Comparison of ENCODE assay signal across 17 cellular contexts in the genomic region with DNA sequence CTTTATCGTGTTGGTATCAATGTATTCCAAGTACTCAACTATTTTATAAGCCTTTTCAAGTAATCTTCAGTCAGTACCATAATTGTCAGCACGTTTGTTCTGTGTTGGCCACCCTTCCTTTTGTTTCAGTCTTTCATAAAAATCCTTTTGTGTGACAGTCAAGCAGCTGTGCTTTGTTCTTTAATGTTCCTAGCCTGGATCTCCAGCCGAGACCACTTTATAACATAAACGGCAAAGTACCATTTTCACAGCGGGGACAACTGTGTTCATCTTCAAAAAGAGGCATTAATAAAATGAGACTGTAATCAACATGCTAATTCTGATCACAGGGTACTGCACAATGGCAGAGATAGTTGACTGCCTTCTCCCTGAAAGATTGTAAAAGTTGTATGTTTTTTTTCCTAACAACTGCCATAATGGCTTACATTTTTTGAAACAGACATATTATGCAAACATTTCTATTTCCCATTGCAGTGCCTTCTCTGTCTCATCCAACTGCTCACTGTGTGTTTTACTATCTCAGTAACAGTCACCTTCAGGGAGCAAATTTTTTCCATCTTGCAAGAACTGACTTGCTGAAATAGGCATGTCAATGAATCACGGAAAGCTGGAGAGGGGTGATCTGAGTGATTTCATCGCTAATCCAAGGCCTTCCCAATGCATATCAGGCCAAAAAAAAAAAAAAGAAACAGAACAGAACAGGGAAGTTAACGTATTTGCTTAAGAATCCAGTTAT.
DNase-seq lines count a peak whose midpoint lies in the region; ATAC-seq, FAIRE-seq and TF ChIP-seq lines count a peak whose summit lies in the region.
"Had no signal": no experiment of that assay in that cellular context is flagged by ENCODE, and none has a peak within 500 bp of the region (broad histone marks: within the 10 kb centered on the region; RNA-seq: fewer than 3 reads in every experiment).

No MANE protein-coding gene starts in this region.

- H3K36me3 ChIP-seq in endodermal cell (ENCODE audit: control insufficient read depth, insufficient read depth, low read length) = peaks cover 3% of the 10 kb centered on the region
- H3K36me3 ChIP-seq in body of pancreas (replicated peaks in 1 of 2; ENCODE audit: insufficient read depth in 1 of 2, low read depth in 2 of 2) = no peaks in the 10 kb centered on the region
- H3K36me3 ChIP-seq: neutrophil, Peyer's patch, uterus had no signal

- WGBS in endodermal cell (ENCODE audit: insufficient coverage in 1 of 2, insufficient read length in 1 of 2), 2 experiments = 65 to 89% methylated on average over 7 to 8 of the region's 8 CpGs
- 64 to 65% methylated on average over 8 of the region's 8 CpGs for WGBS in body of pancreas, 2 donors

- H3K36me3 Mint-ChIP-seq in endodermal cell (ENCODE audit: low read depth) = no peaks in the 10 kb centered on the region
- H3K36me3 Mint-ChIP-seq: stimulated activated memory B cell treated with anti-CD40 and anti-IgM and Interleukin-4, amounts not matched to agents 10 μg/mL and 1 μg/mL and 100 μg/mL, for 72 hours had no signal

- peaks cover 11% of the 10 kb centered on the region for H3K4me1 Mint-ChIP-seq in endodermal cell
- H3K4me1 Mint-ChIP-seq: activated B cell treated with CpG ODN at 0.5 μM for 24 hours; stimulated activated memory B cell treated with anti-CD40 and anti-IgM and Interleukin-4, amounts not matched to agents 10 μg/mL and 1 μg/mL and 100 μg/mL, for 72 hours had no signal

- no peak for FAIRE-seq in urothelium cell line (lab: Jason Lieb, UNC)
- FAIRE-seq: astrocyte had no signal

- no peak for ATAC-seq in left colon
- ATAC-seq in GM21390 (IDR thresholded peaks at IDR 0.05; ENCODE audit: unreplicated experiment) = no peak
- no peak for ATAC-seq in body of pancreas
- ATAC-seq: stimulated activated memory B cell treated with anti-CD40 and anti-IgM and Interleukin-4, amounts not matched to agents 10 μg/mL and 1 μg/mL and 100 μg/mL, for 72 hours had no signal

- H3K9me3 ChIP-seq in endodermal cell (ENCODE audit: control insufficient read depth, low read length) (peaks cover 2% of the 10 kb centered on the region), body of pancreas (no peaks in the 10 kb centered on the region)
- H3K9me3 ChIP-seq: neutrophil, Peyer's patch, uterus had no signal

- intact Hi-C loops in left colon (cut with DNase I, micrococcal nuclease) (no loop called here), body of pancreas (cut with DNase I) (no loop called here)

- TF ChIP-seq CTCF in endodermal cell (conservative IDR thresholded peaks at IDR 0.05) = no peak
- no peak for TF ChIP-seq CTCF in body of pancreas (IDR thresholded peaks at IDR 0.05)

- no peaks in the 10 kb centered on the region for H3K27me3 ChIP-seq in endodermal cell (ENCODE audit: control insufficient read depth, insufficient read depth, low read length, poor library complexity, severe bottlenecking)
- H3K27me3 ChIP-seq in body of pancreas = no peaks in the 10 kb centered on the region
- H3K27me3 ChIP-seq: neutrophil, Peyer's patch, uterus had no signal

- H3K9ac ChIP-seq in endodermal cell (ENCODE audit: extremely low read depth, low read length, poor library complexity, severe bottlenecking) = no peak overlapping the region

- no peak overlapping the region for H3K4me3 Mint-ChIP-seq in endodermal cell
- H3K4me3 Mint-ChIP-seq: activated B cell treated with CpG ODN at 0.5 μM for 24 hours; stimulated activated memory B cell treated with anti-CD40 and anti-IgM and Interleukin-4, amounts not matched to agents 10 μg/mL and 1 μg/mL and 100 μg/mL, for 72 hours had no signal

- H3K4me3 ChIP-seq in endodermal cell (ENCODE audit: low read length) = no peak overlapping the region
- H3K4me3 ChIP-seq in body of pancreas = no peak overlapping the region
- H3K4me3 ChIP-seq: Peyer's patch, uterus had no signal

- DNase-seq in NCI-H1092 treated with DMSO at 0.1 percent for 48 hours (lab: John Stamatoyannopoulos, UW) (peak; percentile 43), NCI-H2227 (lab: John Stamatoyannopoulos, UW; ENCODE audit: unreplicated experiment) (peak; percentile 86), endodermal cell (no peak), pons (ENCODE audit: low spot score) (peak; percentile 72), left colon (no peak), urothelium cell line (ENCODE audit: low spot score) (no peak), body of pancreas (no peak)
- DNase-seq: activated B cell treated with CpG ODN at 0.5 μM for 24 hours; activated effector memory CD4-positive, alpha-beta T cell treated with anti-CD3 and anti-CD28 coated beads, Interleukin-2, amount 50 U/mL, for 16 hours; effector CD4-positive, alpha-beta T cell; NCI-H524; Peyer's patch; uterus had no signal

- H3K27ac ChIP-seq in endodermal cell (ENCODE audit: low read depth, low read length) (peak overlapping the region; percentile 79), body of pancreas (no peak overlapping the region)
- H3K27ac ChIP-seq: neutrophil, Peyer's patch, uterus had no signal

- H3K27me3 Mint-ChIP-seq in endodermal cell (ENCODE audit: insufficient read depth) = no peaks in the 10 kb centered on the region
- H3K27me3 Mint-ChIP-seq: activated B cell treated with CpG ODN at 0.5 μM for 24 hours; stimulated activated memory B cell treated with anti-CD40 and anti-IgM and Interleukin-4, amounts not matched to agents 10 μg/mL and 1 μg/mL and 100 μg/mL, for 72 hours had no signal

- H3K27ac Mint-ChIP-seq in endodermal cell = no peak overlapping the region
- H3K27ac Mint-ChIP-seq: activated B cell treated with CpG ODN at 0.5 μM for 24 hours; stimulated activated memory B cell treated with anti-CD40 and anti-IgM and Interleukin-4, amounts not matched to agents 10 μg/mL and 1 μg/mL and 100 μg/mL, for 72 hours had no signal

- no peak for TF ChIP-seq POLR2A in body of pancreas (IDR thresholded peaks at IDR 0.05)

- no peaks in the 10 kb centered on the region for H3K9me3 Mint-ChIP-seq in endodermal cell
- H3K9me3 Mint-ChIP-seq: activated B cell treated with CpG ODN at 0.5 μM for 24 hours; stimulated activated memory B cell treated with anti-CD40 and anti-IgM and Interleukin-4, amounts not matched to agents 10 μg/mL and 1 μg/mL and 100 μg/mL, for 72 hours had no signal

- H3K4me1 ChIP-seq in endodermal cell (ENCODE audit: control insufficient read depth, insufficient read depth, low read length) = no peaks in the 10 kb centered on the region
- H3K4me1 ChIP-seq in body of pancreas = no peaks in the 10 kb centered on the region
- H3K4me1 ChIP-seq: Peyer's patch, uterus had no signal

Comparison
In these comparisons a context has a peak if more than half of its experiments do, and no peak if none do; other contexts are left out.
1. DNase-seq: peak in NCI-H1092 treated with DMSO at 0.1 percent for 48 hours (single experiment), NCI-H2227 (single experiment) and pons (single experiment); none in endodermal cell (single experiment), left colon (0 of 2), urothelium cell line (single experiment) and body of pancreas (0 of 4).